In genomic region chr2:240965905-240966456, GRCh38 we compare ENCODE assay signal across 23 cellular contexts. TPM values are rescaled to one million over a fixed set of nuclear protein-coding genes. Genes with fewer than 3 reads are reported as not detected.
A peak's percentile ranks its signal among the peaks of the same experiment; 100 is the strongest.
DNase-seq lines count a peak whose midpoint lies in the region; ATAC-seq and TF ChIP-seq lines count a peak whose summit lies in the region.
"Had no signal": no experiment of that assay in that cellular context is flagged by ENCODE, and none has a peak within 500 bp of the region (broad histone marks: within the 10 kb centered on the region; RNA-seq: fewer than 3 reads in every experiment).

No MANE protein-coding gene starts in this region.

- H3K27ac Mint-ChIP-seq in activated naive CD8-positive, alpha-beta T cell treated with anti-CD3 and anti-CD28 coated beads, Interleukin-2, amount 10 ng/mL, durations not matched to agents 7 days and 5 days: no peak overlapping the region
- H3K27ac Mint-ChIP-seq in activated naive CD8-positive, alpha-beta T cell treated with anti-CD3 and anti-CD28 coated beads for 36 hours: no peak overlapping the region
- no peak overlapping the region for H3K27ac Mint-ChIP-seq in nephron progenitor cell
- H3K27ac Mint-ChIP-seq: activated CD4-positive, alpha-beta memory T cell treated with anti-CD3 and anti-CD28 coated beads, Interleukin-2, amount 10 ng/mL, durations not matched to agents 7 days and 5 days; WTC11 had no signal

- WGBS in upper lobe of left lung, 2 donors: 81 to 86% methylated on average over 12 to 26 of the region's 28 CpGs
- WGBS in gastroesophageal sphincter (ENCODE audit: low coverage in 1 of 2), 2 donors: no CpG with 5 or more reads among the region's 28 CpGs

- POLR2A ChIA-PET in activated naive CD8-positive, alpha-beta T cell treated with anti-CD3 and anti-CD28 coated beads, Interleukin-2, amount 10 ng/mL, durations not matched to agents 7 days and 5 days (lab: Charles Lee): no interaction called here

- H3K4me3 ChIP-seq in colonic mucosa (no peak overlapping the region), upper lobe of left lung (no peak overlapping the region), gastroesophageal sphincter (no peak overlapping the region)
- H3K4me3 ChIP-seq: A549, coronary artery, GM23248, tibial nerve had no signal

- H3K4me1 ChIP-seq in colonic mucosa (no peaks in the 10 kb centered on the region), upper lobe of left lung (peaks cover 3 to 29% (median 11%) of the 10 kb centered on the region in 4 donors), gastroesophageal sphincter (peaks cover 0 to 18% (median 0%) of the 10 kb centered on the region in 3 donors)
- H3K4me1 ChIP-seq: A549, BE2C had no signal

- peaks cover 3% of the 10 kb centered on the region for H3K4me1 Mint-ChIP-seq in activated naive CD8-positive, alpha-beta T cell treated with anti-CD3 and anti-CD28 coated beads, Interleukin-2, amount 10 ng/mL, durations not matched to agents 7 days and 5 days
- no peaks in the 10 kb centered on the region for H3K4me1 Mint-ChIP-seq in activated naive CD8-positive, alpha-beta T cell treated with anti-CD3 and anti-CD28 coated beads for 36 hours
- H3K4me1 Mint-ChIP-seq in nephron progenitor cell: peaks cover 6% of the 10 kb centered on the region
- H3K4me1 Mint-ChIP-seq: neural crest cell had no signal

- no peaks in the 10 kb centered on the region for H3K9me3 ChIP-seq in colonic mucosa
- H3K9me3 ChIP-seq in upper lobe of left lung: no peaks in the 10 kb centered on the region
- no peaks in the 10 kb centered on the region for H3K9me3 ChIP-seq in gastroesophageal sphincter
- H3K9me3 ChIP-seq: A549, BE2C had no signal

- ATAC-seq in activated naive CD8-positive, alpha-beta T cell treated with anti-CD3 and anti-CD28 coated beads, Interleukin-2, amount 10 ng/mL, durations not matched to agents 7 days and 5 days (ENCODE audit: low read depth): no peak
- ATAC-seq in upper lobe of left lung (ENCODE audit: low FRiP score in 2 of 2) (no peak), gastroesophageal sphincter (no peak), HG02840 (IDR thresholded peaks at IDR 0.05; ENCODE audit: low FRiP score, unreplicated experiment) (no peak)
- ATAC-seq: stimulated activated naive CD8-positive, alpha-beta T cell treated with anti-CD3 and anti-CD28 coated beads, Interleukin-15, Interleukin-2, amounts not matched to agents 100 U/mL and 50 U/mL, for 24 hours; WTC11 had no signal

- H3K27me3 ChIP-seq in colonic mucosa: no peaks in the 10 kb centered on the region
- no peaks in the 10 kb centered on the region for H3K27me3 ChIP-seq in upper lobe of left lung
- peaks cover 22% of the 10 kb centered on the region for H3K27me3 ChIP-seq in gastroesophageal sphincter
- H3K27me3 ChIP-seq: BE2C, tibial nerve had no signal

- H3K27me3 Mint-ChIP-seq in activated naive CD8-positive, alpha-beta T cell treated with anti-CD3 and anti-CD28 coated beads, Interleukin-2, amount 10 ng/mL, durations not matched to agents 7 days and 5 days: no peaks in the 10 kb centered on the region
- H3K27me3 Mint-ChIP-seq in activated naive CD8-positive, alpha-beta T cell treated with anti-CD3 and anti-CD28 coated beads for 36 hours: no peaks in the 10 kb centered on the region
- peaks cover 4% of the 10 kb centered on the region for H3K27me3 Mint-ChIP-seq in nephron progenitor cell (ENCODE audit: low read depth, poor library complexity)
- H3K27me3 Mint-ChIP-seq: activated CD4-positive, alpha-beta memory T cell treated with anti-CD3 and anti-CD28 coated beads, Interleukin-2, amount 10 ng/mL, durations not matched to agents 7 days and 5 days had no signal

- TF ChIP-seq CTCF in colonic mucosa (IDR thresholded peaks at IDR 0.05): no peak
- TF ChIP-seq CTCF in nephron progenitor cell (IDR thresholded peaks at IDR 0.05): no peak
- no peak for TF ChIP-seq CTCF in upper lobe of left lung (IDR thresholded peaks at IDR 0.05)
- no peak for TF ChIP-seq CTCF in gastroesophageal sphincter (IDR thresholded peaks at IDR 0.05)

- TF ChIP-seq EP300 in upper lobe of left lung (IDR thresholded peaks at IDR 0.05) (no peak), gastroesophageal sphincter (IDR thresholded peaks at IDR 0.05) (no peak)

- intact Hi-C loops in colonic mucosa (cut with DNase I): no loop called here

- H3K27ac ChIP-seq in colonic mucosa (no peak overlapping the region), upper lobe of left lung (peak overlapping the region in 3 of 4 donors; percentile 7 to 34 (median 21)), gastroesophageal sphincter (no peak overlapping the region)
- H3K27ac ChIP-seq: A549, GM23248 had no signal

- TF ChIP-seq POLR2A in upper lobe of left lung (IDR thresholded peaks at IDR 0.05): no peak
- no peak for TF ChIP-seq POLR2A in gastroesophageal sphincter (IDR thresholded peaks at IDR 0.05)

- no peaks in the 10 kb centered on the region for H3K9me3 Mint-ChIP-seq in activated naive CD8-positive, alpha-beta T cell treated with anti-CD3 and anti-CD28 coated beads, Interleukin-2, amount 10 ng/mL, durations not matched to agents 7 days and 5 days
- H3K9me3 Mint-ChIP-seq in activated naive CD8-positive, alpha-beta T cell treated with anti-CD3 and anti-CD28 coated beads for 36 hours: no peaks in the 10 kb centered on the region
- peaks cover 8% of the 10 kb centered on the region for H3K9me3 Mint-ChIP-seq in nephron progenitor cell
- H3K9me3 Mint-ChIP-seq: activated CD4-positive, alpha-beta memory T cell treated with anti-CD3 and anti-CD28 coated beads, Interleukin-2, amount 10 ng/mL, durations not matched to agents 7 days and 5 days; neural crest cell; WTC11 had no signal

- no peak overlapping the region for H3K4me3 Mint-ChIP-seq in activated naive CD8-positive, alpha-beta T cell treated with anti-CD3 and anti-CD28 coated beads, Interleukin-2, amount 10 ng/mL, durations not matched to agents 7 days and 5 days
- no peak overlapping the region for H3K4me3 Mint-ChIP-seq in activated naive CD8-positive, alpha-beta T cell treated with anti-CD3 and anti-CD28 coated beads for 36 hours
- no peak overlapping the region for H3K4me3 Mint-ChIP-seq in nephron progenitor cell
- H3K4me3 Mint-ChIP-seq: activated CD4-positive, alpha-beta memory T cell treated with anti-CD3 and anti-CD28 coated beads, Interleukin-2, amount 10 ng/mL, durations not matched to agents 7 days and 5 days; neural crest cell; WTC11 had no signal

- H3K36me3 Mint-ChIP-seq in activated naive CD8-positive, alpha-beta T cell treated with anti-CD3 and anti-CD28 coated beads, Interleukin-2, amount 10 ng/mL, durations not matched to agents 7 days and 5 days: no peaks in the 10 kb centered on the region
- H3K36me3 Mint-ChIP-seq in activated naive CD8-positive, alpha-beta T cell treated with anti-CD3 and anti-CD28 coated beads for 36 hours: peaks cover 2% of the 10 kb centered on the region
- H3K36me3 Mint-ChIP-seq in nephron progenitor cell (ENCODE audit: low read depth): no peaks in the 10 kb centered on the region
- H3K36me3 Mint-ChIP-seq: WTC11 had no signal

- peak; percentile 28 for DNase-seq in activated naive CD8-positive, alpha-beta T cell treated with anti-CD3 and anti-CD28 coated beads, Interleukin-2, amount 10 ng/mL, durations not matched to agents 7 days and 5 days
- DNase-seq in activated naive CD8-positive, alpha-beta T cell treated with anti-CD3 and anti-CD28 coated beads for 36 hours: no peak
- DNase-seq in colonic mucosa: peak; percentile 12
- DNase-seq in nephron progenitor cell: peak; percentile 2
- peak in 1 of 2 donors; percentile 83 for DNase-seq in upper lobe of left lung
- DNase-seq in HT-29 (ENCODE audit: low spot score): no peak
- DNase-seq: activated CD4-positive, alpha-beta memory T cell treated with anti-CD3 and anti-CD28 coated beads, Interleukin-2, amount 10 ng/mL, durations not matched to agents 7 days and 5 days; EL; glutamatergic neuron; GM23248; IMR-90; NCI-H510A; NK-92 treated with Interleukin-12 subunit alpha and Interleukin-12 subunit beta, amount 100 ng/mL, for 24 hours; stimulated activated CD4-positive, alpha-beta T cell treated with anti-CD3 and anti-CD28 coated beads, Interleukin-4, amount 100 ng/mL, for 4 hours; stimulated activated naive CD8-positive, alpha-beta T cell treated with anti-CD3 and anti-CD28 coated beads, Interleukin-15, Interleukin-2, amounts not matched to agents 100 U/mL and 50 U/mL, for 24 hours had no signal

- no peak overlapping the region for H3K9ac ChIP-seq in colonic mucosa (ENCODE audit: low read depth in 2 of 2, low read length in 2 of 2)
- H3K9ac ChIP-seq: GM23248 had no signal

- H3K36me3 ChIP-seq in colonic mucosa (no peaks in the 10 kb centered on the region), upper lobe of left lung (no peaks in the 10 kb centered on the region), gastroesophageal sphincter (no peaks in the 10 kb centered on the region)
- H3K36me3 ChIP-seq: BE2C, tibial nerve had no signal

RNA-seq across cellular contexts. Expression of gene SNED1, which starts 32.4 kb away (rescaled TPM):
- total RNA-seq in activated naive CD8-positive, alpha-beta T cell treated with anti-CD3 and anti-CD28 coated beads, Interleukin-2, amount 10 ng/mL, durations not matched to agents 7 days and 5 days: 10 to 100 TPM; 14.5 to 18.7 TPM
- 1 to 10 TPM in 1 of 2 experiments, under 1 TPM in 1; 0.91 to 1.0 TPM for total RNA-seq in activated naive CD8-positive, alpha-beta T cell treated with anti-CD3 and anti-CD28 coated beads for 36 hours
- total RNA-seq in colonic mucosa: 1 to 10 TPM; 4.6 TPM
- 100 to 1,000 TPM in 1 of 6 donors, 10 to 100 TPM in 5; 26.0 to 189 (median 38.9) TPM for total RNA-seq in upper lobe of left lung
- 10 to 100 TPM in 2 of 4 donors, 1 to 10 TPM in 2; 8.3 to 29.9 (median 14.6) TPM for total RNA-seq in gastroesophageal sphincter
- not detected in 2 replicates for total RNA-seq in HT-29 (2014; rRNA removed; shearing (Covaris generic))

RNA-seq across cellular contexts. Expression of gene CROCC2, which starts 59.8 kb away (rescaled TPM):
- not detected for total RNA-seq in activated naive CD8-positive, alpha-beta T cell treated with anti-CD3 and anti-CD28 coated beads, Interleukin-2, amount 10 ng/mL, durations not matched to agents 7 days and 5 days
- not detected for total RNA-seq in activated naive CD8-positive, alpha-beta T cell treated with anti-CD3 and anti-CD28 coated beads for 36 hours
- total RNA-seq in colonic mucosa (under 1 TPM in 1 of 2 donors, not detected in 1; 0.05 TPM), upper lobe of left lung (10 to 100 TPM in 3 of 6 donors, 1 to 10 TPM in 2, under 1 TPM in 1; 0.23 to 17.8 (median 7.6) TPM), gastroesophageal sphincter (not detected)
- not detected in 2 replicates for total RNA-seq in HT-29 (2014; rRNA removed; shearing (Covaris generic))
- total RNA-seq: activated CD4-positive, alpha-beta memory T cell treated with anti-CD3 and anti-CD28 coated beads, Interleukin-2, amount 10 ng/mL, durations not matched to agents 7 days and 5 days; IMR-90; neural crest cell; WTC11 had no signal

Comparison
In these comparisons a context has a peak if more than half of its experiments do, and no peak if none do; other contexts are left out.
1. DNase-seq: peak in activated naive CD8-positive, alpha-beta T cell treated with anti-CD3 and anti-CD28 coated beads, Interleukin-2, amount 10 ng/mL, durations not matched to agents 7 days and 5 days (single experiment), colonic mucosa (single experiment) and nephron progenitor cell (single experiment); none in activated naive CD8-positive, alpha-beta T cell treated with anti-CD3 and anti-CD28 coated beads for 36 hours (single experiment) and HT-29 (single experiment).
2. H3K27ac ChIP-seq: peak in upper lobe of left lung (3 of 4); none in colonic mucosa (single experiment) and gastroesophageal sphincter (0 of 4).